In genomic region chr15:99504823-99505551, GRCh38 we compare ENCODE assay signal across 9 cellular contexts.
DNase-seq lines count a peak whose midpoint lies in the region; ATAC-seq and TF ChIP-seq lines count a peak whose summit lies in the region.
"Had no signal": no experiment of that assay in that cellular context is flagged by ENCODE, and none has a peak within 500 bp of the region (broad histone marks: within the 10 kb centered on the region; RNA-seq: fewer than 3 reads in every experiment).

No MANE protein-coding gene starts in this region.

- no peak overlapping the region for H3K9ac ChIP-seq in SU-DHL-6 (ENCODE audit: low read length)

- no peaks in the 10 kb centered on the region for H4K20me1 ChIP-seq in SU-DHL-6 (ENCODE audit: low read depth, low read length)

- H3K4me2 ChIP-seq in SU-DHL-6 (ENCODE audit: low read depth, low read length, poor library complexity, severe bottlenecking): no peak overlapping the region

- no peaks in the 10 kb centered on the region for H3K9me2 ChIP-seq in SU-DHL-6 (replicated peaks; ENCODE audit: insufficient read depth, low read length)

- peaks cover 57% of the 10 kb centered on the region for H3K4me1 ChIP-seq in left ventricle myocardium inferior
- no peaks in the 10 kb centered on the region for H3K4me1 ChIP-seq in prostate gland (replicated peaks)

- ATAC-seq in Right ventricle myocardium superior (ENCODE audit: poor library complexity): no peak
- peak; percentile 50 for ATAC-seq in HG02759 (IDR thresholded peaks at IDR 0.05; ENCODE audit: unreplicated experiment)

- H3K4me3 Mint-ChIP-seq in mesothelial cell of epicardium: no peak overlapping the region

- no peaks in the 10 kb centered on the region for H3K36me3 ChIP-seq in left ventricle myocardium inferior
- H3K36me3 ChIP-seq in SU-DHL-6 (ENCODE audit: low read length): no peaks in the 10 kb centered on the region
- H3K36me3 ChIP-seq in prostate gland: no peaks in the 10 kb centered on the region

- no peaks in the 10 kb centered on the region for H3K27me3 ChIP-seq in left ventricle myocardium inferior (ENCODE audit: low read depth)
- H3K27me3 ChIP-seq in SU-DHL-6 (ENCODE audit: low read length): no peaks in the 10 kb centered on the region
- H3K27me3 ChIP-seq in prostate gland (replicated peaks; ENCODE audit: insufficient read depth): no peaks in the 10 kb centered on the region

- no peaks in the 10 kb centered on the region for H3F3A ChIP-seq in SU-DHL-6 (ENCODE audit: insufficient read depth)

- H3K27me3 Mint-ChIP-seq in mesothelial cell of epicardium (ENCODE audit: low read depth): peaks cover 2% of the 10 kb centered on the region

- intact Hi-C loops in left ventricle myocardium inferior (cut with micrococcal nuclease): no loop called here
- intact Hi-C loops in Right ventricle myocardium superior (cut with DNase I): loop anchor here (5.0 kb wide), 1 partner anchor 57 kb away; no protein-coding TSS in a partner anchor
- intact Hi-C loops in prostate gland (cut with DNase I): loop anchor here (5.0 kb wide), 1 partner anchor 48 kb away; no protein-coding TSS in a partner anchor

- H3K4me1 Mint-ChIP-seq in mesothelial cell of epicardium: peaks cover 10% of the 10 kb centered on the region

- 62% methylated on average over 8 of the region's 8 CpGs for WGBS in prostate gland

- TF ChIP-seq POLR2A in prostate gland (IDR thresholded peaks at IDR 0.05): no peak

- H3K9me3 ChIP-seq in left ventricle myocardium inferior (replicated peaks) (no peaks in the 10 kb centered on the region), SU-DHL-6 (ENCODE audit: insufficient read depth, low read length) (no peaks in the 10 kb centered on the region), prostate gland (no peaks in the 10 kb centered on the region)

- H2AFZ ChIP-seq in SU-DHL-6 (ENCODE audit: low read depth, low read length, severe bottlenecking): no peak overlapping the region

- H3K79me2 ChIP-seq in SU-DHL-6 (ENCODE audit: insufficient read depth, low read length): no peaks in the 10 kb centered on the region

- no peaks in the 10 kb centered on the region for H3K36me3 Mint-ChIP-seq in mesothelial cell of epicardium

- TF ChIP-seq CTCF in left ventricle myocardium inferior (IDR thresholded peaks at IDR 0.05; ENCODE audit: borderline replicate concordance) (no peak), SU-DHL-6 (IDR thresholded peaks at IDR 0.05; ENCODE audit: insufficient read depth, low read length, poor library complexity, severe bottlenecking) (no peak), prostate gland (IDR thresholded peaks at IDR 0.05) (no peak), mesothelial cell of epicardium (IDR thresholded peaks at IDR 0.05; ENCODE audit: unreplicated experiment) (no peak)

- H3K27ac ChIP-seq in left ventricle myocardium inferior (replicated peaks) (peak overlapping the region; percentile 61), SU-DHL-6 (ENCODE audit: low read depth, low read length) (0 out of 2 replicates have a peak overlapping the region, but pooled peaks have one; percentile 21), prostate gland (no peak overlapping the region)

- H3K27ac Mint-ChIP-seq in mesothelial cell of epicardium: no peak overlapping the region

- H3K9me3 Mint-ChIP-seq in mesothelial cell of epicardium: no peaks in the 10 kb centered on the region

- H3K4me3 ChIP-seq in left ventricle myocardium inferior (no peak overlapping the region), SU-DHL-6 (ENCODE audit: insufficient read depth, low read length, poor library complexity, severe bottlenecking) (no peak overlapping the region), prostate gland (no peak overlapping the region)
- H3K4me3 ChIP-seq: skin epidermis had no signal

- DNase-seq in left ventricle myocardium inferior (no peak), Right ventricle myocardium superior (no peak), prostate gland (ENCODE audit: low spot score) (peak; percentile 0), mesothelial cell of epicardium (ENCODE audit: low spot score in 2 of 2, unreplicated experiment in 2 of 2) (no peak), MV-4-11 (lab: John Stamatoyannopoulos, UW) (no peak), activated gamma-delta T cell treated with Interleukin-2 at 50 U/mL for 16 hours (no peak)

Comparison
In these comparisons a context has a peak if more than half of its experiments do, and no peak if none do; other contexts are left out.
1. H3K27ac ChIP-seq: peak in left ventricle myocardium inferior (single experiment) and SU-DHL-6 (single experiment); none in prostate gland (0 of 2).